ENCODE assay signal across 9 cellular contexts in genomic region chr16:30715777-30716445, GRCh38. TPM values are rescaled to one million over a fixed set of nuclear protein-coding genes. Genes with fewer than 3 reads are reported as not detected.
A peak's percentile ranks its signal among the peaks of the same experiment; 100 is the strongest.
DNase-seq lines count a peak whose midpoint lies in the region; ATAC-seq and TF ChIP-seq lines count a peak whose summit lies in the region.
"Had no signal": no experiment of that assay in that cellular context is flagged by ENCODE, and none has a peak within 500 bp of the region (broad histone marks: within the 10 kb centered on the region; RNA-seq: fewer than 3 reads in every experiment).

No MANE protein-coding gene starts in this region.

- peaks cover 68% of the 10 kb centered on the region for H3K36me3 Mint-ChIP-seq in activated CD4-positive, alpha-beta T cell treated with anti-CD3 and anti-CD28 coated beads, Interleukin-2, amount 10 ng/mL, durations not matched to agents 24 days and 14 days (ENCODE audit: low read depth)

- intact Hi-C loops in activated CD4-positive, alpha-beta T cell treated with anti-CD3 and anti-CD28 coated beads, Interleukin-2, amount 10 ng/mL, durations not matched to agents 24 days and 14 days (cut with micrococcal nuclease) = no loop called here

- peak overlapping the region; percentile 76 for H3K4me3 Mint-ChIP-seq in activated CD4-positive, alpha-beta T cell treated with anti-CD3 and anti-CD28 coated beads, Interleukin-2, amount 10 ng/mL, durations not matched to agents 24 days and 14 days
- H3K4me3 Mint-ChIP-seq: brain had no signal

- WGBS in tibial nerve, 2 donors = 74 to 80% methylated on average over 17 of the region's 17 CpGs

- TF ChIP-seq POLR2A in tibial nerve (IDR thresholded peaks at IDR 0.05) = no peak

- H3K27ac ChIP-seq in epithelial cell of prostate (peak overlapping the region; percentile 59), tibial nerve (peak overlapping the region in 2 of 4 donors; percentile 58 to 70)

- H3K27me3 ChIP-seq in tibial nerve = no peaks in the 10 kb centered on the region

- H3K9me3 ChIP-seq in tibial nerve = no peaks in the 10 kb centered on the region

- TF ChIP-seq EP300 in tibial nerve (IDR thresholded peaks at IDR 0.05) = no peak

- H3K4me3 ChIP-seq in tibial nerve = no peak overlapping the region

- no peaks in the 10 kb centered on the region for H3K9me3 Mint-ChIP-seq in activated CD4-positive, alpha-beta T cell treated with anti-CD3 and anti-CD28 coated beads, Interleukin-2, amount 10 ng/mL, durations not matched to agents 24 days and 14 days
- H3K9me3 Mint-ChIP-seq: brain had no signal

- peaks cover 3 to 100% (median 56%) of the 10 kb centered on the region in 3 donors for H3K36me3 ChIP-seq in tibial nerve

- peaks cover 0 to 4% (median 0%) of the 10 kb centered on the region in 4 donors for H3K4me1 ChIP-seq in tibial nerve

- peak; percentile 78 for DNase-seq in activated CD4-positive, alpha-beta T cell treated with anti-CD3 and anti-CD28 coated beads, Interleukin-2, amount 10 ng/mL, durations not matched to agents 24 days and 14 days
- DNase-seq in epithelial cell of prostate (ENCODE audit: low read depth, low spot score) (no peak), DMS153 (lab: John Stamatoyannopoulos, UW) (no peak), tibial nerve (ENCODE audit: low spot score in 2 of 2) (no peak), DMS 273 treated with DMSO at 0.1 percent for 48 hours (lab: John Stamatoyannopoulos, UW) (no peak), NCI-H1417 treated with DMSO at 0.1 percent for 48 hours (lab: John Stamatoyannopoulos, UW) (no peak)
- DNase-seq in stimulated activated CD8-positive, alpha-beta memory T cell treated with anti-CD3 and anti-CD28 coated beads, Interleukin-12 subunit alpha, Interleukin-12 subunit beta, amount 100 ng/mL, for 4 hours (ENCODE audit: low read depth) = peak; percentile 24

- H3K27me3 Mint-ChIP-seq in activated CD4-positive, alpha-beta T cell treated with anti-CD3 and anti-CD28 coated beads, Interleukin-2, amount 10 ng/mL, durations not matched to agents 24 days and 14 days = no peaks in the 10 kb centered on the region
- H3K27me3 Mint-ChIP-seq: brain had no signal

- peaks cover 32% of the 10 kb centered on the region for H3K4me1 Mint-ChIP-seq in activated CD4-positive, alpha-beta T cell treated with anti-CD3 and anti-CD28 coated beads, Interleukin-2, amount 10 ng/mL, durations not matched to agents 24 days and 14 days
- H3K4me1 Mint-ChIP-seq: brain had no signal

- peak overlapping the region; percentile 87 for H3K27ac Mint-ChIP-seq in activated CD4-positive, alpha-beta T cell treated with anti-CD3 and anti-CD28 coated beads, Interleukin-2, amount 10 ng/mL, durations not matched to agents 24 days and 14 days

- no peak for TF ChIP-seq CTCF in tibial nerve (IDR thresholded peaks at IDR 0.05)

- peak; percentile 63 for ATAC-seq in HG03442 (IDR thresholded peaks at IDR 0.05; ENCODE audit: unreplicated experiment)

RNA-seq across cellular contexts. Expression of gene SRCAP, which starts 16.9 kb away (rescaled TPM):
- 90.4 and 91.6 TPM in 2 replicates for total RNA-seq in activated CD4-positive, alpha-beta T cell treated with anti-CD3 and anti-CD28 coated beads, Interleukin-2, amount 10 ng/mL, durations not matched to agents 24 days and 14 days
- total RNA-seq in tibial nerve = 10 to 100 TPM; 17.2 to 42.6 (median 31.0) TPM

RNA-seq across cellular contexts. Expression of gene PHKG2, which starts 32.3 kb away (rescaled TPM):
- 39.5 and 41.0 TPM in 2 replicates for total RNA-seq in activated CD4-positive, alpha-beta T cell treated with anti-CD3 and anti-CD28 coated beads, Interleukin-2, amount 10 ng/mL, durations not matched to agents 24 days and 14 days
- total RNA-seq in tibial nerve = 10 to 100 TPM; 29.9 to 46.2 (median 33.3) TPM

RNA-seq across cellular contexts. Expression of gene CFAP119, which starts 46.0 kb away (rescaled TPM):
- total RNA-seq in activated CD4-positive, alpha-beta T cell treated with anti-CD3 and anti-CD28 coated beads, Interleukin-2, amount 10 ng/mL, durations not matched to agents 24 days and 14 days = 4.0 and 4.2 TPM in 2 replicates
- 10 to 100 TPM in 1 of 4 donors, 1 to 10 TPM in 3; 3.7 to 12.6 (median 8.2) TPM for total RNA-seq in tibial nerve

RNA-seq across cellular contexts. Expression of gene RNF40, which starts 46.2 kb away (rescaled TPM):
- 95.4 and 100 TPM in 2 replicates for total RNA-seq in activated CD4-positive, alpha-beta T cell treated with anti-CD3 and anti-CD28 coated beads, Interleukin-2, amount 10 ng/mL, durations not matched to agents 24 days and 14 days
- 100 to 1,000 TPM in 1 of 4 donors, 10 to 100 TPM in 3; 71.7 to 127 (median 91.5) TPM for total RNA-seq in tibial nerve

RNA-seq across cellular contexts. Expression of gene FBRS, which starts 57.7 kb away (rescaled TPM):
- 121 and 124 TPM in 2 replicates for total RNA-seq in activated CD4-positive, alpha-beta T cell treated with anti-CD3 and anti-CD28 coated beads, Interleukin-2, amount 10 ng/mL, durations not matched to agents 24 days and 14 days
- total RNA-seq in tibial nerve = 10 to 100 TPM; 26.2 to 46.8 (median 31.7) TPM

Comparison
In these comparisons a context has a peak if more than half of its experiments do, and no peak if none do; other contexts are left out.
1. DNase-seq: peak in activated CD4-positive, alpha-beta T cell treated with anti-CD3 and anti-CD28 coated beads, Interleukin-2, amount 10 ng/mL, durations not matched to agents 24 days and 14 days (single experiment) and stimulated activated CD8-positive, alpha-beta memory T cell treated with anti-CD3 and anti-CD28 coated beads, Interleukin-12 subunit alpha, Interleukin-12 subunit beta, amount 100 ng/mL, for 4 hours (single experiment); none in epithelial cell of prostate (single experiment), DMS153 (single experiment), tibial nerve (0 of 2), DMS 273 treated with DMSO at 0.1 percent for 48 hours (single experiment) and NCI-H1417 treated with DMSO at 0.1 percent for 48 hours (single experiment).